Comparison of ENCODE assay signal across 24 cellular contexts in genomic region chr4:52298444-52298843, GRCh38.
A peak's percentile ranks its signal among the peaks of the same experiment; 100 is the strongest.
DNase-seq lines count a peak whose midpoint lies in the region; ATAC-seq and TF ChIP-seq lines count a peak whose summit lies in the region.
"Had no signal": no experiment of that assay in that cellular context is flagged by ENCODE, and none has a peak within 500 bp of the region (broad histone marks: within the 10 kb centered on the region; RNA-seq: fewer than 3 reads in every experiment).

No MANE protein-coding gene starts in this region.

- peak overlapping the region; percentile 29; the same call in 1 of the 2 replicates for H2AFZ ChIP-seq in GM23248
- H2AFZ ChIP-seq: GM23338 had no signal

- H3K4me2 ChIP-seq in GM23248 (ENCODE audit: unreplicated experiment) = no peak overlapping the region
- H3K4me2 ChIP-seq: GM23338 had no signal

- in situ Hi-C loops in GM23248 (cut with MboI) = no loop called here

- H3K9ac ChIP-seq in GM23248 (no peak overlapping the region), adipocyte (ENCODE audit: low read length) (no peak overlapping the region)

- no peak for TF ChIP-seq CTCF in foreskin keratinocyte (conservative IDR thresholded peaks at IDR 0.05)

- WGBS in GM23248 (ENCODE audit: low coverage in 1 of 2, low lambda C conversion rate in 2 of 2, missing lambda C conversion rate in 2 of 2), 2 experiments = 0 to 5% methylated on average over 1 of the region's 1 CpG

- H3K4me1 ChIP-seq in GM23248 (ENCODE audit: insufficient read depth) = no peaks in the 10 kb centered on the region
- peaks cover 11% of the 10 kb centered on the region for H3K4me1 ChIP-seq in adipocyte (ENCODE audit: control insufficient read depth, insufficient read depth, low read length)
- H3K4me1 ChIP-seq in foreskin keratinocyte = no peaks in the 10 kb centered on the region
- H3K4me1 ChIP-seq: BE2C, Caco-2, SJSA1 had no signal

- H3K4me3 ChIP-seq in GM23248 (no peak overlapping the region), adipocyte (ENCODE audit: low read length) (peak overlapping the region; percentile 59)
- H3K4me3 ChIP-seq: GM23338, SJSA1 had no signal

- ATAC-seq in foreskin keratinocyte (peak; percentile 52), HG02852 (IDR thresholded peaks at IDR 0.05; ENCODE audit: unreplicated experiment) (no peak)
- ATAC-seq: GM23338 had no signal

- H3K27ac ChIP-seq in GM23248 (no peak overlapping the region), foreskin keratinocyte (no peak overlapping the region)
- H3K27ac ChIP-seq: 22Rv1, SJSA1 had no signal

- no peaks in the 10 kb centered on the region for H4K20me1 ChIP-seq in GM23248 (ENCODE audit: insufficient read depth)

- H3K79me2 ChIP-seq in GM23248 (ENCODE audit: insufficient read depth) = no peaks in the 10 kb centered on the region

- H3K9me3 ChIP-seq in GM23248 (ENCODE audit: low read depth) = no peaks in the 10 kb centered on the region
- H3K9me3 ChIP-seq in adipocyte (ENCODE audit: control insufficient read depth, low read length) = no peaks in the 10 kb centered on the region
- H3K9me3 ChIP-seq: BE2C, Caco-2, SJSA1 had no signal

- H3K27me3 ChIP-seq in GM23248 (replicated peaks; ENCODE audit: insufficient read depth) (no peaks in the 10 kb centered on the region), adipocyte (replicated peaks; ENCODE audit: control insufficient read depth, insufficient read depth, low read length) (no peaks in the 10 kb centered on the region), foreskin keratinocyte (no peaks in the 10 kb centered on the region)
- H3K27me3 ChIP-seq: BE2C, SJSA1 had no signal

- no peaks in the 10 kb centered on the region for H3F3A ChIP-seq in GM23248 (ENCODE audit: insufficient read depth)

- DNase-seq in DMS 273 (lab: John Stamatoyannopoulos, UW; ENCODE audit: unreplicated experiment) (peak; percentile 52), DMS 273 treated with DMSO at 0.1 percent for 48 hours (lab: John Stamatoyannopoulos, UW) (no peak), GM23248 (peak; percentile 40), adipocyte (ENCODE audit: low read depth) (no peak), foreskin keratinocyte (peak; percentile 41 to 75), RKO (ENCODE audit: low spot score) (no peak), GDM1 (lab: John Stamatoyannopoulos, UW) (no peak)
- DNase-seq: BE2C; Caco-2; CD4-positive, CD25-positive, alpha-beta regulatory T cell; DMS53; HCEC 1CT; IMR-90; NCI-H1048; NCI-H1436; NCI-H2029 treated with DMSO at 0.1 percent for 48 hours; NCI-H510A; NCI-H82; OCI-M1; RPMI8226 had no signal

- H3K36me3 ChIP-seq in GM23248 (ENCODE audit: low read depth) (no peaks in the 10 kb centered on the region), adipocyte (ENCODE audit: control insufficient read depth, insufficient read depth, low read length, severe bottlenecking) (no peaks in the 10 kb centered on the region)
- H3K36me3 ChIP-seq: BE2C, SJSA1 had no signal

- no peaks in the 10 kb centered on the region for H3K9me2 ChIP-seq in GM23248 (ENCODE audit: insufficient read depth)

Comparison
In these comparisons a context has a peak if more than half of its experiments do, and no peak if none do; other contexts are left out.
1. DNase-seq: peak in DMS 273 (single experiment), GM23248 (single experiment) and foreskin keratinocyte (2 of 2); none in DMS 273 treated with DMSO at 0.1 percent for 48 hours (single experiment), adipocyte (single experiment), RKO (single experiment) and GDM1 (single experiment).